8 cellular contexts compared by ENCODE assay signal in the genomic region with DNA sequence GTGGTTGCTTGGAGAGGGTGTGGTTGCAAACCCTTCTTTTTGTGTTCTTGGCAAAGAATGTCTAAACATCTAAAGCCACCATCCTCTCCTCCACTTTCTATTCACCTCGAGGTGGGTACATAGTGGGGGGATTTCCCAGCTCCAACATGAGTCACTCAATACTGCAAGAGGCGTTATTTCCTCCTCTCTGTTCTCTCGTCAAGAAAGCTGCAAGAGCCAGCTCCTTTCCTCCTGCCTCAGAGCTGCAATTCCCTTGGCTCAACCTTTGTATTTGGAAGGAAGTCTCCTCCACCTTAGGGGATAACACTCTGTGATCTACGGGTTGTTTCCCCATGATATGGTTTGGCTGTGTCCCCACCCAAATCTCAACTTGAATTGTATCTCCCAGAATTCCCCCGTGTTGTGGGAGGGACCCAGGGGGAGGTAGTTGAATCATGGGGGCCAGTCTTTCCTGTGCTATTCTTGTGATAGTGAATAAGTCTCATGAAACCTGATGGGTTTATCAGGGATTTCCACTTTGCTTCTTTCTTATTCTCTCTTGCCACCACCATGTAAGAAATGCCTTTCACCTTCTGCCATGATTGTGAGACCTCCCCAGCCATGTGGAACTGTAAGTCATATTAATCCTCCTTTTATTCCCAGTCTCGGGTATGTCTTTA.
DNase-seq lines count a peak whose midpoint lies in the region; ATAC-seq and TF ChIP-seq lines count a peak whose summit lies in the region.

No MANE protein-coding gene starts in this region.

- peak overlapping the region; percentile 33 to 79 (median 62) for H3K4me3 Mint-ChIP-seq in naive thymus-derived CD8-positive, alpha-beta T cell
- no peak overlapping the region for H3K4me3 Mint-ChIP-seq in endothelial cell (ENCODE audit: unreplicated experiment)

- POLR2A ChIA-PET in naive thymus-derived CD8-positive, alpha-beta T cell (lab: Charles Lee) = interaction anchor here (0.8 to 1.8 kb wide), 4 partner anchors 38 to 213 kb away, joined by 3 to 7 read pairs (median 4); a partner anchor contains a TSS

- H3K27me3 Mint-ChIP-seq in naive thymus-derived CD8-positive, alpha-beta T cell = no peaks in the 10 kb centered on the region
- no peaks in the 10 kb centered on the region for H3K27me3 Mint-ChIP-seq in endothelial cell (ENCODE audit: unreplicated experiment)

- ATAC-seq in GM18520 (IDR thresholded peaks at IDR 0.05; ENCODE audit: unreplicated experiment) = peak; percentile 91
- peak; percentile 81 for ATAC-seq in HG02981 (IDR thresholded peaks at IDR 0.05; ENCODE audit: unreplicated experiment)
- ATAC-seq in naive thymus-derived CD8-positive, alpha-beta T cell = peak; percentile 98 to 99

- peaks cover 30 to 77% (median 66%) of the 10 kb centered on the region in 4 donors for H3K4me1 Mint-ChIP-seq in naive thymus-derived CD8-positive, alpha-beta T cell
- peaks cover 4% of the 10 kb centered on the region for H3K4me1 Mint-ChIP-seq in endothelial cell (ENCODE audit: unreplicated experiment)

- peak overlapping the region; percentile 24 to 96 (median 88) for H3K27ac Mint-ChIP-seq in naive thymus-derived CD8-positive, alpha-beta T cell
- H3K27ac Mint-ChIP-seq in endothelial cell (ENCODE audit: unreplicated experiment) = no peak overlapping the region

- DNase-seq in activated CD8-positive, alpha-beta memory T cell treated with anti-CD3 and anti-CD28 coated beads for 24 hours = peak; percentile 77
- peak in 9 of 10 donors; percentile 32 to 65 (median 40) for DNase-seq in naive thymus-derived CD8-positive, alpha-beta T cell
- DNase-seq in NCI-H446 (lab: John Stamatoyannopoulos, UW) (no peak), COR-L47 (lab: John Stamatoyannopoulos, UW) (no peak), COLO668 (lab: John Stamatoyannopoulos, UW; ENCODE audit: unreplicated experiment) (no peak), endothelial cell (ENCODE audit: low spot score) (no peak)

- TF ChIP-seq CTCF in endothelial cell (IDR thresholded peaks at IDR 0.05; ENCODE audit: unreplicated experiment) = no peak

- H3K9me3 Mint-ChIP-seq in naive thymus-derived CD8-positive, alpha-beta T cell = no peaks in the 10 kb centered on the region
- H3K9me3 Mint-ChIP-seq in endothelial cell (ENCODE audit: unreplicated experiment) = no peaks in the 10 kb centered on the region

- peaks cover 0 to 24% (median 0%) of the 10 kb centered on the region in 3 donors for H3K36me3 Mint-ChIP-seq in naive thymus-derived CD8-positive, alpha-beta T cell
- H3K36me3 Mint-ChIP-seq in endothelial cell (ENCODE audit: low read depth, unreplicated experiment) = no peaks in the 10 kb centered on the region

Comparison
In these comparisons a context has a peak if more than half of its experiments do, and no peak if none do; other contexts are left out.
1. DNase-seq: peak in activated CD8-positive, alpha-beta memory T cell treated with anti-CD3 and anti-CD28 coated beads for 24 hours (single experiment) and naive thymus-derived CD8-positive, alpha-beta T cell (9 of 10); none in NCI-H446 (0 of 2), COR-L47 (single experiment), COLO668 (single experiment) and endothelial cell (single experiment).
2. Peak in every context shown above with its lines, with median percentiles within 50 percentile points of each other: ATAC-seq.